18 cellular contexts compared by ENCODE assay signal in genomic region chr7:35504365-35504764, GRCh38.
"Had no signal": no experiment of that assay in that cellular context is flagged by ENCODE, and none has a peak within 500 bp of the region (broad histone marks: within the 10 kb centered on the region; RNA-seq: fewer than 3 reads in every experiment).

No MANE protein-coding gene starts in this region.

- H3K4me1 Mint-ChIP-seq: immature natural killer cell, natural killer cell had no signal

- H3K4me1 ChIP-seq: gastroesophageal sphincter, heart left ventricle, prostate gland, thyroid gland had no signal

- ATAC-seq: activated CD8-positive, alpha-beta T cell treated with anti-CD3 and anti-CD28 coated beads, Interleukin-2, amount 10 ng/mL, durations not matched to agents 7 days and 5 days; activated naive CD4-positive, alpha-beta T cell treated with anti-CD3 and anti-CD28 coated beads, Interleukin-2, amount 50 U/mL, for 72 hours; gastroesophageal sphincter; heart left ventricle; natural killer cell; right cardiac atrium had no signal

- H3K9me3 ChIP-seq: gastroesophageal sphincter, heart left ventricle, prostate gland, thyroid gland had no signal

- H3K36me3 Mint-ChIP-seq: activated naive CD4-positive, alpha-beta T cell treated with anti-CD3 and anti-CD28 coated beads, Interleukin-2, amount 50 U/mL, for 72 hours; brain; immature natural killer cell; mesothelial cell of epicardium; natural killer cell had no signal

- H3K27ac ChIP-seq: epithelial cell of prostate, gastroesophageal sphincter, heart left ventricle, prostate gland, thyroid gland, WERI-Rb-1 had no signal

- H3K9me3 Mint-ChIP-seq: activated naive CD4-positive, alpha-beta T cell treated with anti-CD3 and anti-CD28 coated beads, Interleukin-2, amount 50 U/mL, for 72 hours; immature natural killer cell; mesothelial cell of epicardium; natural killer cell had no signal

- H3K4me3 ChIP-seq: gastroesophageal sphincter, heart left ventricle, prostate gland, thyroid gland had no signal

- DNase-seq: activated CD4-positive, alpha-beta T cell treated with anti-CD3 and anti-CD28 coated beads for 1 hour; activated CD4-positive, alpha-beta T cell treated with anti-CD3 and anti-CD28 coated beads, Interleukin-2, amount 50 U/mL, for 1 hour; activated CD8-positive, alpha-beta T cell treated with anti-CD3 and anti-CD28 coated beads, Interleukin-2, amount 10 ng/mL, durations not matched to agents 7 days and 5 days; aorta; heart left ventricle; immature natural killer cell; natural killer cell; right cardiac atrium; stimulated activated CD4-positive, alpha-beta T cell treated with anti-CD3 and anti-CD28 coated beads, Interleukin-4, amount 100 ng/mL, for 24 hours; stimulated activated naive CD4-positive, alpha-beta T cell treated with Interleukin-2 at 50 U/mL for 16 hours; thyroid gland; WERI-Rb-1 had no signal

- H3K27me3 ChIP-seq: gastroesophageal sphincter, heart left ventricle, thyroid gland had no signal

- H3K27ac Mint-ChIP-seq: activated CD8-positive, alpha-beta T cell treated with anti-CD3 and anti-CD28 coated beads, Interleukin-2, amount 10 ng/mL, durations not matched to agents 7 days and 5 days; immature natural killer cell; mesothelial cell of epicardium; natural killer cell had no signal

- H3K36me3 ChIP-seq: gastroesophageal sphincter, heart left ventricle, prostate gland, thyroid gland, WERI-Rb-1 had no signal

- H3K4me3 Mint-ChIP-seq: activated CD8-positive, alpha-beta T cell treated with anti-CD3 and anti-CD28 coated beads, Interleukin-2, amount 10 ng/mL, durations not matched to agents 7 days and 5 days; brain; immature natural killer cell; mesothelial cell of epicardium; natural killer cell had no signal
